Comparison of ENCODE assay signal across 8 cellular contexts in genomic region chr15:90957791-90958190, GRCh38. TPM values are rescaled to one million over a fixed set of nuclear protein-coding genes. Genes with fewer than 3 reads are reported as not detected.
A peak's percentile ranks its signal among the peaks of the same experiment; 100 is the strongest.
DNase-seq lines count a peak whose midpoint lies in the region; ATAC-seq and TF ChIP-seq lines count a peak whose summit lies in the region.

No MANE protein-coding gene starts in this region.

- peak overlapping the region; percentile 77 for H3K23ac ChIP-seq in neuronal stem cell (ENCODE audit: low read depth, low read length, poor library complexity)

- peaks cover 10% of the 10 kb centered on the region for H3K79me1 ChIP-seq in neuronal stem cell (ENCODE audit: low read depth, low read length)

- no peak for DNase-seq in CD4-positive, alpha-beta T cell
- DNase-seq in NCI-H526 treated with DMSO at 0.1 percent for 48 hours (lab: John Stamatoyannopoulos, UW) (peak; percentile 62), neuronal stem cell (ENCODE audit: low spot score) (no peak), kidney tubule cell (ENCODE audit: low spot score) (no peak), glomerular visceral epithelial cell (ENCODE audit: extremely low spot score) (no peak)

- H4K8ac ChIP-seq in neuronal stem cell (ENCODE audit: low read depth, low read length), result no peak overlapping the region

- 87 to 91% methylated on average over 6 of the region's 6 CpGs for WGBS in ectodermal cell, 2 experiments
- WGBS in neuronal stem cell (ENCODE audit: extremely low coverage in 2 of 2, insufficient read length in 2 of 2, insufficient replicate concordance in 1 of 2), 2 donors, result no CpG with 5 or more reads among the region's 6 CpGs

- H3K4me3 ChIP-seq in ectodermal cell (ENCODE audit: insufficient read depth, low read depth, low read length) (peak overlapping the region; percentile 63), neuronal stem cell (ENCODE audit: low read length in 2 of 2) (no peak overlapping the region)

- peak overlapping the region; percentile 91 for H2AK5ac ChIP-seq in neuronal stem cell (ENCODE audit: low read depth, low read length)

- no peaks in the 10 kb centered on the region for H3K9me3 ChIP-seq in CD4-positive, alpha-beta T cell (ENCODE audit: control insufficient read depth, low read length)
- H3K9me3 ChIP-seq in ectodermal cell (ENCODE audit: control insufficient read depth, low read length) (no peaks in the 10 kb centered on the region), neuronal stem cell (replicated peaks in 1 of 2; ENCODE audit: control insufficient read depth in 2 of 2, insufficient read depth in 1 of 2, low read depth in 1 of 2, low read length in 2 of 2) (peaks cover 0 to 1% of the 10 kb centered on the region in 2 donors)

- no peak overlapping the region for H2BK120ac ChIP-seq in neuronal stem cell (ENCODE audit: low read depth, low read length)

- intact Hi-C loops in CD4-positive, alpha-beta T cell (cut with DNase I, micrococcal nuclease), result loop anchor here (2.0 to 5.0 kb wide), 3 partner anchors 35 to 75 kb away; partner anchors contain the start of genes PRC1 (in 1 of the 2) and VPS33B (in 1 of the 2)

- no peaks in the 10 kb centered on the region for H3K27me3 ChIP-seq in CD4-positive, alpha-beta T cell (ENCODE audit: control insufficient read depth, insufficient read depth, low read length)
- H3K27me3 ChIP-seq in ectodermal cell (ENCODE audit: control insufficient read depth, insufficient read depth, low read length, poor library complexity, severe bottlenecking), result peaks cover 12% of the 10 kb centered on the region
- peaks cover 0 to 4% (median 0%) of the 10 kb centered on the region in 3 experiments for H3K27me3 ChIP-seq in neuronal stem cell (ENCODE audit: control insufficient read depth in 3 of 3, insufficient read depth in 3 of 3, low read depth in 1 of 3, low read length in 3 of 3)

- CTCF ChIA-PET in CD4-positive, alpha-beta T cell (lab: Charles Lee), result interaction anchor here (1.3 to 5.5 kb wide), 5 partner anchors 10 to 76 kb away, joined by 3 to 41 read pairs (median 11); partner anchors contain the start of genes HDDC3 and VPS33B

- H3K27ac Mint-ChIP-seq in CD4-positive, alpha-beta T cell, result no peak overlapping the region

- H2BK5ac ChIP-seq in neuronal stem cell (ENCODE audit: low read length), result peak overlapping the region; percentile 48

- H3K27me3 Mint-ChIP-seq in CD4-positive, alpha-beta T cell, result no peaks in the 10 kb centered on the region

- TF ChIP-seq CTCF in CD4-positive, alpha-beta T cell (IDR thresholded peaks at IDR 0.05), result no peak

- POLR2A ChIA-PET in CD4-positive, alpha-beta T cell (lab: Charles Lee), result interaction anchor here (7.7 kb wide), 1 partner anchor 25 kb away, joined by 126 read pairs; the partner anchor contains the start of genes HDDC3 and UNC45A

- no peak overlapping the region for H2AFZ ChIP-seq in neuronal stem cell (ENCODE audit: low read length)

- no peak for ATAC-seq in CD4-positive, alpha-beta T cell (ENCODE audit: poor library complexity)
- no peak for ATAC-seq in HG02610 (IDR thresholded peaks at IDR 0.05; ENCODE audit: unreplicated experiment)
- no peak for ATAC-seq in HG03280 (IDR thresholded peaks at IDR 0.05; ENCODE audit: unreplicated experiment)

- no peak overlapping the region for H3K4me2 ChIP-seq in neuronal stem cell (ENCODE audit: insufficient read depth, low read length, poor library complexity, severe bottlenecking)

- peak overlapping the region; percentile 9 for H3K14ac ChIP-seq in neuronal stem cell (ENCODE audit: low read length)

- peak overlapping the region; percentile 82 for H4K91ac ChIP-seq in neuronal stem cell (ENCODE audit: low read depth, low read length, poor library complexity)

- H3K4me1 Mint-ChIP-seq in CD4-positive, alpha-beta T cell (ENCODE audit: low read depth), result peaks cover 9% of the 10 kb centered on the region

- peaks cover 15% of the 10 kb centered on the region for H3K36me3 ChIP-seq in ectodermal cell (ENCODE audit: control insufficient read depth, insufficient read depth, low read length)
- H3K36me3 ChIP-seq in neuronal stem cell (replicated peaks in 1 of 2; ENCODE audit: control insufficient read depth in 2 of 2, insufficient read depth in 2 of 2, low read length in 2 of 2), result peaks cover 26 to 43% of the 10 kb centered on the region in 2 donors

- no peak overlapping the region for H3K27ac ChIP-seq in CD4-positive, alpha-beta T cell (ENCODE audit: low read depth, low read length)
- H3K27ac ChIP-seq in ectodermal cell (ENCODE audit: insufficient read depth, low read depth, low read length, poor library complexity, severe bottlenecking) (no peak overlapping the region), neuronal stem cell (replicated peaks; ENCODE audit: low read length) (no peak overlapping the region)

- H3K4me3 Mint-ChIP-seq in CD4-positive, alpha-beta T cell, result peak overlapping the region; percentile 75

- peak overlapping the region; percentile 95 for H3K9ac ChIP-seq in neuronal stem cell (ENCODE audit: low read depth, low read length, poor library complexity)

- H3K36me3 Mint-ChIP-seq in CD4-positive, alpha-beta T cell (ENCODE audit: low read depth), result peaks cover 45% of the 10 kb centered on the region

- H3K4me1 ChIP-seq in ectodermal cell (ENCODE audit: control insufficient read depth, insufficient read depth, low read length) (peaks cover 14% of the 10 kb centered on the region), neuronal stem cell (ENCODE audit: control insufficient read depth in 2 of 2, insufficient read depth in 1 of 2, low read depth in 1 of 2, low read length in 2 of 2) (peaks cover 0 to 10% of the 10 kb centered on the region in 2 donors)

- H3K9me3 Mint-ChIP-seq in CD4-positive, alpha-beta T cell, result no peaks in the 10 kb centered on the region

- H3K4ac ChIP-seq in neuronal stem cell (ENCODE audit: low read length), result no peak overlapping the region

- H2BK12ac ChIP-seq in neuronal stem cell (ENCODE audit: low read length), result no peak overlapping the region

- H2BK15ac ChIP-seq in neuronal stem cell (ENCODE audit: low read length), result no peak overlapping the region

- H3K18ac ChIP-seq in neuronal stem cell (ENCODE audit: low read length), result peak overlapping the region; percentile 53

RNA-seq across cellular contexts. Expression of gene RCCD1, which starts 3.1 kb away (rescaled TPM):
- total RNA-seq in CD4-positive, alpha-beta T cell, result 1 to 10 TPM; 4.5 to 4.8 TPM
- 14.3 TPM for polyA plus RNA-seq in ectodermal cell (2013, experiment 1 of 4)
- 14.6 TPM for polyA plus RNA-seq in ectodermal cell (2013, experiment 2 of 4)
- polyA plus RNA-seq in ectodermal cell (2013, experiment 3 of 4), result 18.2 TPM
- 19.0 TPM for polyA plus RNA-seq in ectodermal cell (2013, experiment 4 of 4)
- 15.6 TPM for polyA plus RNA-seq in neuronal stem cell (2013, experiment 1 of 2)
- 14.4 TPM for polyA plus RNA-seq in neuronal stem cell (2013, experiment 2 of 2)

RNA-seq across cellular contexts. Expression of gene UNC45A, which starts 22.7 kb away (rescaled TPM):
- total RNA-seq in CD4-positive, alpha-beta T cell, result 10 to 100 TPM; 17.6 to 18.9 TPM
- 72.6 TPM for polyA plus RNA-seq in ectodermal cell (2013, experiment 1 of 4)
- polyA plus RNA-seq in ectodermal cell (2013, experiment 2 of 4), result 79.2 TPM
- polyA plus RNA-seq in ectodermal cell (2013, experiment 3 of 4), result 58.1 TPM
- 60.6 TPM for polyA plus RNA-seq in ectodermal cell (2013, experiment 4 of 4)
- 29.4 TPM for polyA plus RNA-seq in neuronal stem cell (2013, experiment 1 of 2)
- polyA plus RNA-seq in neuronal stem cell (2013, experiment 2 of 2), result 28.4 TPM

RNA-seq across cellular contexts. Expression of gene HDDC3, which starts 25.4 kb away (rescaled TPM):
- 10 to 100 TPM in 1 of 2 experiments, 1 to 10 TPM in 1; 9.9 to 10.8 TPM for total RNA-seq in CD4-positive, alpha-beta T cell
- 17.9 TPM for polyA plus RNA-seq in ectodermal cell (2013, experiment 1 of 4)
- 14.7 TPM for polyA plus RNA-seq in ectodermal cell (2013, experiment 2 of 4)
- polyA plus RNA-seq in ectodermal cell (2013, experiment 3 of 4), result 15.2 TPM
- 16.6 TPM for polyA plus RNA-seq in ectodermal cell (2013, experiment 4 of 4)
- 17.1 TPM for polyA plus RNA-seq in neuronal stem cell (2013, experiment 1 of 2)
- 16.8 TPM for polyA plus RNA-seq in neuronal stem cell (2013, experiment 2 of 2)

RNA-seq across cellular contexts. Expression of gene PRC1, which starts 36.5 kb away (rescaled TPM):
- total RNA-seq in CD4-positive, alpha-beta T cell, result 10 to 100 TPM; 24.4 to 26.7 TPM
- 118 TPM for polyA plus RNA-seq in ectodermal cell (2013, experiment 1 of 4)
- polyA plus RNA-seq in ectodermal cell (2013, experiment 2 of 4), result 83.3 TPM
- 122 TPM for polyA plus RNA-seq in ectodermal cell (2013, experiment 3 of 4)
- polyA plus RNA-seq in ectodermal cell (2013, experiment 4 of 4), result 116 TPM
- 196 TPM for polyA plus RNA-seq in neuronal stem cell (2013, experiment 1 of 2)
- polyA plus RNA-seq in neuronal stem cell (2013, experiment 2 of 2), result 191 TPM

RNA-seq across cellular contexts. Expression of gene MAN2A2, which starts 54.7 kb away (rescaled TPM):
- 100 to 1,000 TPM; 125 to 128 TPM for total RNA-seq in CD4-positive, alpha-beta T cell
- 32.3 TPM for polyA plus RNA-seq in ectodermal cell (2013, experiment 1 of 4)
- 32.5 TPM for polyA plus RNA-seq in ectodermal cell (2013, experiment 2 of 4)
- polyA plus RNA-seq in ectodermal cell (2013, experiment 3 of 4), result 31.3 TPM
- 31.2 TPM for polyA plus RNA-seq in ectodermal cell (2013, experiment 4 of 4)
- 41.6 TPM for polyA plus RNA-seq in neuronal stem cell (2013, experiment 1 of 2)
- polyA plus RNA-seq in neuronal stem cell (2013, experiment 2 of 2), result 37.8 TPM
